In the genomic region with DNA sequence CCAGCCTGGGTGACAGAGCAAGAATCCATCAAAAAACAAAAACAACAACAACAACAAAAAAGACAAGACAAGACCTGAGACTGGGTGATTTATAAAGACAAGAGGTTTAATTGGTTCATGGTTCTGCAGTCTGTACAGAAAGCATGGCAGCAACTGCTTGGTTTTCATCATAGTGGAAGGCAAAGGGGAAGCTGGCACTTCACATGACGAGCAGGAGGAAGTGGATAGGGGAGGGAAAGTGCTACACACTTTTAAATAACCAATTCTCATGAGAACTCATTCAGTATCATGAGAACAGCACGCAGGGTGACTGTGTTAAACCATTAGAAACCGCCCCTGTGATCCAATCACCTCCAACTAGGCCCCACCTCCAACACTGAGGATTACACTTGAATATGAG, we compare ENCODE assay signal across 24 cellular contexts. TPM values are rescaled to one million over a fixed set of nuclear protein-coding genes. Genes with fewer than 3 reads are reported as not detected.
A peak's percentile ranks its signal among the peaks of the same experiment; 100 is the strongest.
DNase-seq lines count a peak whose midpoint lies in the region.
"Had no signal": no experiment of that assay in that cellular context is flagged by ENCODE, and none has a peak within 500 bp of the region (broad histone marks: within the 10 kb centered on the region; RNA-seq: fewer than 3 reads in every experiment).

No MANE protein-coding gene starts in this region.

- H3K27ac ChIP-seq in CD8-positive, alpha-beta memory T cell (ENCODE audit: low read depth, low read length), result no peak overlapping the region
- H3K27ac ChIP-seq: 22Rv1, SJCRH30 had no signal

- no peaks in the 10 kb centered on the region for H3K4me1 ChIP-seq in CD8-positive, alpha-beta memory T cell (ENCODE audit: insufficient read depth, low read length)
- H3K4me1 ChIP-seq: SJCRH30 had no signal

- no peaks in the 10 kb centered on the region for H3K9me3 Mint-ChIP-seq in CD8-positive, alpha-beta memory T cell

- CTCF ChIA-PET in CD8-positive, alpha-beta memory T cell (lab: Charles Lee), result no interaction called here

- H3K4me1 Mint-ChIP-seq in CD8-positive, alpha-beta memory T cell, result no peaks in the 10 kb centered on the region
- H3K4me1 Mint-ChIP-seq: B cell; CD4-positive, alpha-beta memory T cell had no signal

- H3K9me3 ChIP-seq in CD8-positive, alpha-beta memory T cell (ENCODE audit: low read length), result no peaks in the 10 kb centered on the region
- H3K9me3 ChIP-seq: SJCRH30 had no signal

- no peak overlapping the region for H3K4me3 ChIP-seq in CD8-positive, alpha-beta memory T cell (ENCODE audit: low read length)
- H3K4me3 ChIP-seq: SJCRH30 had no signal

- peaks cover 6 to 15% of the 10 kb centered on the region in 2 donors for H3K27me3 Mint-ChIP-seq in CD8-positive, alpha-beta memory T cell
- H3K27me3 Mint-ChIP-seq: IgD-negative memory B cell had no signal

- DNase-seq in NCI-H82 (lab: John Stamatoyannopoulos, UW) (peak; percentile 32), NCI-H82 treated with DMSO at 0.1 percent for 48 hours (lab: John Stamatoyannopoulos, UW; ENCODE audit: unreplicated experiment) (no peak), MV-4-11 (lab: John Stamatoyannopoulos, UW) (peak; percentile 71), SKM-1 treated with dmso at 0.1 percent for 144 hours (lab: John Stamatoyannopoulos, UW; ENCODE audit: unreplicated experiment) (peak; percentile 21), DMS153 (lab: John Stamatoyannopoulos, UW) (no peak), NCI-H2029 treated with DMSO at 0.1 percent for 48 hours (lab: John Stamatoyannopoulos, UW) (no peak), NCI-H2107 (lab: John Stamatoyannopoulos, UW) (no peak)
- no peak for DNase-seq in CD8-positive, alpha-beta memory T cell
- DNase-seq: Calu3; CD4-positive, alpha-beta memory T cell; DMS53; EL; GOT3; NCI-H1048; NCI-H1436; NCI-H1930; NCI-H2171; NCI-H446; NCI-H69; NK-92 treated with Interleukin-12 subunit alpha and Interleukin-12 subunit beta, amount 100 ng/mL, for 24 hours; SJCRH30 had no signal

- H3K27me3 ChIP-seq in CD8-positive, alpha-beta memory T cell (ENCODE audit: insufficient read depth, low read length, poor library complexity, severe bottlenecking), result no peaks in the 10 kb centered on the region
- H3K27me3 ChIP-seq: SJCRH30 had no signal

- no peak overlapping the region for H3K4me3 Mint-ChIP-seq in CD8-positive, alpha-beta memory T cell
- H3K4me3 Mint-ChIP-seq: B cell; CD4-positive, alpha-beta memory T cell; IgD-negative memory B cell had no signal

- no peaks in the 10 kb centered on the region for H3K36me3 ChIP-seq in CD8-positive, alpha-beta memory T cell (ENCODE audit: insufficient read depth, low read length)
- H3K36me3 ChIP-seq: SJCRH30 had no signal

- peaks cover 0 to 3% (median 0%) of the 10 kb centered on the region in 3 donors for H3K36me3 Mint-ChIP-seq in CD8-positive, alpha-beta memory T cell
- H3K36me3 Mint-ChIP-seq: CD4-positive, alpha-beta memory T cell had no signal

- H3K27ac Mint-ChIP-seq in CD8-positive, alpha-beta memory T cell, result no peak overlapping the region
- H3K27ac Mint-ChIP-seq: B cell; CD4-positive, alpha-beta memory T cell; IgD-negative memory B cell had no signal

- POLR2A ChIA-PET in CD8-positive, alpha-beta memory T cell (lab: Charles Lee), result no interaction called here

RNA-seq across cellular contexts. Expression of a gene that starts 28.4 kb away (rescaled TPM):
- total RNA-seq in CD8-positive, alpha-beta memory T cell, result 10 to 100 TPM; 13.0 to 15.7 TPM
- polyA plus RNA-seq in CD8-positive, alpha-beta memory T cell, result 9.0 TPM

Comparison
In these comparisons a context has a peak if more than half of its experiments do, and no peak if none do; other contexts are left out.
1. DNase-seq: peak in NCI-H82 (single experiment), MV-4-11 (single experiment) and SKM-1 treated with dmso at 0.1 percent for 144 hours (single experiment); none in NCI-H82 treated with DMSO at 0.1 percent for 48 hours (single experiment), CD8-positive, alpha-beta memory T cell (0 of 5), DMS153 (single experiment), NCI-H2029 treated with DMSO at 0.1 percent for 48 hours (single experiment) and NCI-H2107 (single experiment).